Comparison of ENCODE assay signal across 8 cellular contexts in the genomic region with DNA sequence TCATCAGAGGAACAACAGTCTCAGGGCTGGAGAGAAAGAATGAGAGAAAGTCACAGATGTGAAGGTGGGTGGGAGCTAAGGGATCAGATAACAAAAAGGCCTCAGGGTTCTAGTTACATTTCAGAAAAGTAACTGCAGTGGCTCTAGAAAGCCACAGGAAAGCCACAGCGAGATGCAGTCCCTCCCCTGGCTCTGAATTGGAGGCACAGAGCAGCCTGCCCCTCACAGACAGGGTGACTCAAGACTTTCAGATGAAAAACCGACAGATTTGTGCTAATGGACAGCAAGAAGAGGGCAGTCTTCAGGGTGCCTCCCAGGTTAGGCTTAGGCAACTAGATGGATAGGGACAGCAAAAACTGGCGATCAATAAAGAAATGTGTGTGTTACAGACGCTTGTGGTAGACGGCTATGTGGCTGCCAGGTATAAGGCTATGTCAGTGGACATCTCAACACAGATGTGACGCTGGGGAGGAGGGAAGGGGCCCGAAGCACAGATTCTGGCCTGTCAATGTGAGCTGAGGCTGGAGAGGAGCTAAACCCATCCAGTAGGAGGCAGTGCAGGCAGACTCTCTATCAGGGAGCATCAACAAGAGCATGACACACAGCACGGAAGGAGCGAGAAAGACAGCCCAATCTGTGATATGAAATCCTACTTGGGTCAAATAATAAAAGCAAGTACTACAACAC. TPM values are rescaled to one million over a fixed set of nuclear protein-coding genes. Genes with fewer than 3 reads are reported as not detected.
DNase-seq lines count a peak whose midpoint lies in the region; TF ChIP-seq lines count a peak whose summit lies in the region.

No MANE protein-coding gene starts in this region.

- no peak overlapping the region for H3K27ac ChIP-seq in dorsolateral prefrontal cortex

- intact Hi-C loops in dorsolateral prefrontal cortex (cut with DNase I) = no loop called here

- no peak overlapping the region for H3K4me3 ChIP-seq in dorsolateral prefrontal cortex

- DNase-seq in HCEC 1CT = peak; percentile 7
- peak in 4 of 5 experiments; percentile 29 to 90 (median 42) for DNase-seq in T-helper 2 cell
- DNase-seq in effector CD4-positive, alpha-beta T cell = peak; percentile 28
- DNase-seq in stimulated activated CD4-positive, alpha-beta T cell treated with anti-CD3 and anti-CD28 coated beads, Interleukin-4, amount 100 ng/mL, for 24 hours = peak; percentile 69
- DNase-seq in midbrain (lab: John Stamatoyannopoulos, UW) = no peak
- no peak for DNase-seq in NCI-H2196 treated with DMSO at 0.1 percent for 48 hours (lab: John Stamatoyannopoulos, UW; ENCODE audit: unreplicated experiment)
- no peak for DNase-seq in dorsolateral prefrontal cortex
- no peak for DNase-seq in kidney glomerular epithelial cell (lab: John Stamatoyannopoulos, UW)

- TF ChIP-seq CTCF in dorsolateral prefrontal cortex (IDR thresholded peaks at IDR 0.05 in 54 of 56, conservative IDR thresholded peaks at IDR 0.05 in 2 of 56; ENCODE audit: low read depth in 1 of 56, partially characterized antibody in 56 of 56) = no peak

- H3K27me3 ChIP-seq in dorsolateral prefrontal cortex = no peaks in the 10 kb centered on the region

RNA-seq across cellular contexts. Expression of gene UNC50, which starts 26.2 kb away (rescaled TPM):
- total RNA-seq in dorsolateral prefrontal cortex = 10 to 100 TPM; 30.2 to 65.7 (median 43.9) TPM

RNA-seq across cellular contexts. Expression of gene COA5, which starts 26.2 kb away (rescaled TPM):
- 10 to 100 TPM; 41.4 to 68.3 (median 56.3) TPM for total RNA-seq in dorsolateral prefrontal cortex

Comparison
In these comparisons a context has a peak if more than half of its experiments do, and no peak if none do; other contexts are left out.
1. DNase-seq: peak in HCEC 1CT (single experiment), T-helper 2 cell (4 of 5), effector CD4-positive, alpha-beta T cell (single experiment) and stimulated activated CD4-positive, alpha-beta T cell treated with anti-CD3 and anti-CD28 coated beads, Interleukin-4, amount 100 ng/mL, for 24 hours (single experiment); none in midbrain (single experiment), NCI-H2196 treated with DMSO at 0.1 percent for 48 hours (single experiment), dorsolateral prefrontal cortex (0 of 10) and kidney glomerular epithelial cell (single experiment).